In genomic region chr17:67685351-67685750, GRCh38 we compare ENCODE assay signal across 28 cellular contexts.
"Had no signal": no experiment of that assay in that cellular context is flagged by ENCODE, and none has a peak within 500 bp of the region (broad histone marks: within the 10 kb centered on the region; RNA-seq: fewer than 3 reads in every experiment).

No MANE protein-coding gene starts in this region.

- H3K9me3 Mint-ChIP-seq: endodermal cell; mesothelial cell of epicardium; nephron; neural progenitor cell; stimulated activated memory B cell treated with anti-CD40 and anti-IgM and Interleukin-4, amounts not matched to agents 10 μg/mL and 1 μg/mL and 100 μg/mL, for 72 hours; stimulated activated naive CD8-positive, alpha-beta T cell treated with anti-CD3 and anti-CD28 coated beads, Interleukin-15, Interleukin-2, amounts not matched to agents 100 ng/mL and 50 ng/mL, for 24 hours had no signal

- H3K36me3 Mint-ChIP-seq: mesothelial cell of epicardium, neural progenitor cell had no signal

- H3K27ac ChIP-seq: epithelial cell of prostate, gastrocnemius medialis, heart left ventricle, hepatocyte, neural progenitor cell, parathyroid adenoma, right atrium auricular region, sigmoid colon, spleen, transverse colon, upper lobe of right lung, vagina had no signal

- H3K27me3 Mint-ChIP-seq: progenitor cell of endocrine pancreas; stimulated activated memory B cell treated with anti-CD40 and anti-IgM and Interleukin-4, amounts not matched to agents 10 μg/mL and 1 μg/mL and 100 μg/mL, for 72 hours; stimulated activated naive CD8-positive, alpha-beta T cell treated with anti-CD3 and anti-CD28 coated beads, Interleukin-15, Interleukin-2, amounts not matched to agents 100 ng/mL and 50 ng/mL, for 24 hours had no signal

- H3K9me3 ChIP-seq: gastrocnemius medialis, heart left ventricle, mucosa of descending colon, right atrium auricular region, sigmoid colon, spleen, transverse colon, upper lobe of right lung, vagina had no signal

- H3K4me2 ChIP-seq: hepatocyte, neural progenitor cell had no signal

- H3K27ac Mint-ChIP-seq: endodermal cell; mesothelial cell of epicardium; nephron; neural progenitor cell; progenitor cell of endocrine pancreas; stimulated activated memory B cell treated with anti-CD40 and anti-IgM and Interleukin-4, amounts not matched to agents 10 μg/mL and 1 μg/mL and 100 μg/mL, for 72 hours; stimulated activated naive CD8-positive, alpha-beta T cell treated with anti-CD3 and anti-CD28 coated beads, Interleukin-15, Interleukin-2, amounts not matched to agents 100 ng/mL and 50 ng/mL, for 24 hours had no signal

- H3K4me1 ChIP-seq: gastrocnemius medialis, neural progenitor cell, right atrium auricular region, sigmoid colon, transverse colon, upper lobe of right lung, vagina had no signal

- H3K4me1 Mint-ChIP-seq: mesothelial cell of epicardium, nephron had no signal

- H3K36me3 ChIP-seq: gastrocnemius medialis, neural progenitor cell, right atrium auricular region, sigmoid colon, transverse colon, upper lobe of right lung, vagina had no signal

- H3K4me3 Mint-ChIP-seq: endodermal cell; mesothelial cell of epicardium; nephron; neural progenitor cell; stimulated activated memory B cell treated with anti-CD40 and anti-IgM and Interleukin-4, amounts not matched to agents 10 μg/mL and 1 μg/mL and 100 μg/mL, for 72 hours; stimulated activated naive CD8-positive, alpha-beta T cell treated with anti-CD3 and anti-CD28 coated beads, Interleukin-15, Interleukin-2, amounts not matched to agents 100 ng/mL and 50 ng/mL, for 24 hours had no signal

- H3K9ac ChIP-seq: neural progenitor cell, parathyroid adenoma had no signal

- H3K27me3 ChIP-seq: dorsolateral prefrontal cortex, gastrocnemius medialis, heart left ventricle, hepatocyte, neural progenitor cell, right atrium auricular region, sigmoid colon, spleen, transverse colon, upper lobe of right lung, vagina had no signal

- DNase-seq: cerebellar nuclear complex; dorsolateral prefrontal cortex; effector CD4-positive, alpha-beta T cell; endodermal cell; foreskin fibroblast; gastrocnemius medialis; heart left ventricle; kidney; mesenchymal stem cell; mucosa of descending colon; sigmoid colon; spleen; stimulated activated CD4-positive, alpha-beta T cell treated with anti-CD3 and anti-CD28 coated beads, Interleukin-4, amount 100 ng/mL, for 4 hours; transverse colon; upper lobe of right lung had no signal

- H3K4me3 ChIP-seq: dorsolateral prefrontal cortex, gastrocnemius medialis, heart left ventricle, hepatocyte, lung, mucosa of descending colon, neural progenitor cell, right atrium auricular region, sigmoid colon, skin epidermis, spleen, transverse colon, upper lobe of right lung, vagina had no signal
